In the genomic region with DNA sequence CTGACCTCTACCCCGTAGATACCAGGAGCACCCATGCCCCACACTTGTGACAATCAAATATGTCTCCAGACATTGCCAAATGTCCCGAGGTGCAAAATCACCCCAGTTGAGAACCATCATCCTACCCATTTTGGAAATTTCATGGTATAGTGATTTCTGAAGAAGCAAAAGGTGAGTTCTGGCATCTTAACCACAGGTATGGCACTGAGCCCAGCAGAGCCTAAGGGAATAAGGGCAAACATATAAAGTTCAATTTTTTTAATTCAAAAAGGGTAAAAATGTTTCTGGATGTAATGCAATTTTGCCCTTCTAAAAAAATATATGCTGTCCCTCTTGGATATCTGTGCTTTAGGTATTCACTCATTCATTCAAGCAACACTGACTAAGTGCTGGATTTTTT, we compare ENCODE assay signal across 39 cellular contexts. TPM values are rescaled to one million over a fixed set of nuclear protein-coding genes. Genes with fewer than 3 reads are reported as not detected.
"Had no signal": no experiment of that assay in that cellular context is flagged by ENCODE, and none has a peak within 500 bp of the region (broad histone marks: within the 10 kb centered on the region; RNA-seq: fewer than 3 reads in every experiment).

No MANE protein-coding gene starts in this region.

- H3K27ac ChIP-seq: KMS-11 had no signal

- H3K27me3 ChIP-seq: MG63 had no signal

- DNase-seq: Karpas-422, Kasumi-1, MG63, MM.1S, MV-4-11, NCI-H1048, NCI-H1092, NCI-H1092 treated with DMSO at 0.1 percent for 48 hours, NCI-H1105, NCI-H1105 treated with DMSO at 0.1 percent for 48 hours, NCI-H1417, NCI-H1417 treated with DMSO at 0.1 percent for 48 hours, NCI-H1436, NCI-H1436 treated with DMSO at 0.1 percent for 48 hours, NCI-H146, NCI-H1694, NCI-H1694 treated with DMSO at 0.1 percent for 48 hours, NCI-H187, NCI-H187 treated with DMSO at 0.1 percent for 48 hours, NCI-H1930, NCI-H2029, NCI-H2029 treated with DMSO at 0.1 percent for 48 hours, NCI-H2081, NCI-H2081 treated with DMSO at 0.1 percent for 48 hours, NCI-H2107, NCI-H2171, NCI-H2171 treated with DMSO at 0.1 percent for 48 hours, NCI-H2227 treated with DMSO at 0.1 percent for 48 hours, NCI-H226, NCI-H345, NCI-H446, NCI-H446 treated with DMSO at 0.1 percent for 48 hours, NCI-H510A, NCI-H510A treated with DMSO at 0.1 percent for 48 hours, NCI-H524 had no signal

- H3K4me3 ChIP-seq: MG63 had no signal

- H3K36me3 ChIP-seq: MG63 had no signal

RNA-seq across cellular contexts. Expression of gene CPXM2, which starts 30.5 kb away (rescaled TPM):
- total RNA-seq: LHCN-M2, M059J, MCF 10A had no signal
